In the genomic region with DNA sequence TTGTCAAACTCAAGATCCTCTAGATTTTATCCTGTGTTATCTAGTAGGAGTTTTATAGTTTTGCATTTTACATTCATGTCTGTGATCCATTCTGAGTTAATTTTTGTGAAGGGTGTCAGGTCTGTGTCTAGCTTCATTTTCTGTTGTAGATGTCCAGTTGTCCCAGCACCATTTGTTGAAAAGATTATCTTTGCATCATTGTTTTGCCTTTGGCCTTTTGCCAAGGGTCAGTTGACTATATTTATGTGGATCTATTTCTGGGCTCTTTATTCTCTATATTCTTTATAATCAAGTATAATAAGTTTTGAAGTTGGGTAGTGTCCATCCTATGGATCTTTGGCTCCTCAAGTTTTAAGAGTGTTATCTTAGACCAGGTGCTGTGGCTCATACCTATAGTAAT, we compare ENCODE assay signal across 19 cellular contexts. TPM values are rescaled to one million over a fixed set of nuclear protein-coding genes. Genes with fewer than 3 reads are reported as not detected.
DNase-seq lines count a peak whose midpoint lies in the region; ATAC-seq, FAIRE-seq and TF ChIP-seq lines count a peak whose summit lies in the region.
"Had no signal": no experiment of that assay in that cellular context is flagged by ENCODE, and none has a peak within 500 bp of the region (broad histone marks: within the 10 kb centered on the region; RNA-seq: fewer than 3 reads in every experiment).

No MANE protein-coding gene starts in this region.

- ATAC-seq in activated T-cell treated with anti-CD3 and anti-CD28 coated beads, Interleukin-2, amount 50 U/mL, for 72 hours (replicated peaks in 1 of 2): no peak
- ATAC-seq in activated T-cell treated with anti-CD3 and anti-CD28 coated beads, Interleukin-2, amount 50 U/mL, for 4 hours: no peak
- no peak for ATAC-seq in CD8-positive, alpha-beta T cell
- ATAC-seq in central memory CD8-positive, alpha-beta T cell (replicated peaks; ENCODE audit: extremely low read depth, poor library complexity, severe bottlenecking): no peak
- ATAC-seq in stimulated activated effector memory CD8-positive, alpha-beta T cell treated with anti-CD3 and anti-CD28 coated beads, Interleukin-12 subunit alpha, Interleukin-12 subunit beta, amount 100 ng/mL, for 72 hours: no peak
- no peak for ATAC-seq in pancreas
- ATAC-seq: HCT116 had no signal

- H3K9me3 ChIP-seq in CD8-positive, alpha-beta T cell (ENCODE audit: low read length): no peaks in the 10 kb centered on the region
- H3K9me3 ChIP-seq in pancreas: no peaks in the 10 kb centered on the region
- H3K9me3 ChIP-seq in transverse colon: no peaks in the 10 kb centered on the region
- H3K9me3 ChIP-seq: BE2C had no signal

- intact Hi-C loops in CD8-positive, alpha-beta T cell (cut with DNase I, micrococcal nuclease): no loop called here
- intact Hi-C loops in pancreas (cut with DNase I) (no loop called here), transverse colon (cut with DNase I; ENCODE audit: low total_unique reads) (no loop called here)

- in situ Hi-C loops in transverse colon (cut with MboI; ENCODE audit: low pct_ligation_motif_present in 1 of 4, low pct_unique_long_range_greater_than_20kb in 1 of 4, low sequenced_read_pairs in 3 of 4): no loop called here

- peaks cover 15 to 17% of the 10 kb centered on the region in 2 donors for H3K36me3 Mint-ChIP-seq in activated T-cell treated with anti-CD3 and anti-CD28 coated beads, Interleukin-2, amount 50 U/mL, for 72 hours (ENCODE audit: insufficient read depth in 2 of 2)
- peaks cover 8% of the 10 kb centered on the region for H3K36me3 Mint-ChIP-seq in activated T-cell treated with anti-CD3 and anti-CD28 coated beads, Interleukin-2, amount 50 U/mL, for 4 hours (ENCODE audit: insufficient read depth)
- H3K36me3 Mint-ChIP-seq in CD8-positive, alpha-beta T cell: peaks cover 41% of the 10 kb centered on the region
- H3K36me3 Mint-ChIP-seq in central memory CD8-positive, alpha-beta T cell (ENCODE audit: insufficient read depth): peaks cover 13% of the 10 kb centered on the region
- peaks cover 29% of the 10 kb centered on the region for H3K36me3 Mint-ChIP-seq in stimulated activated effector memory CD8-positive, alpha-beta T cell treated with anti-CD3 and anti-CD28 coated beads, Interleukin-12 subunit alpha, Interleukin-12 subunit beta, amount 100 ng/mL, for 72 hours

- H3K27me3 Mint-ChIP-seq in activated T-cell treated with anti-CD3 and anti-CD28 coated beads, Interleukin-2, amount 50 U/mL, for 72 hours (ENCODE audit: low read depth): no peaks in the 10 kb centered on the region
- no peaks in the 10 kb centered on the region for H3K27me3 Mint-ChIP-seq in activated T-cell treated with anti-CD3 and anti-CD28 coated beads, Interleukin-2, amount 50 U/mL, for 4 hours (ENCODE audit: low read depth)
- no peaks in the 10 kb centered on the region for H3K27me3 Mint-ChIP-seq in CD8-positive, alpha-beta T cell (ENCODE audit: low read depth)
- H3K27me3 Mint-ChIP-seq in central memory CD8-positive, alpha-beta T cell: no peaks in the 10 kb centered on the region
- H3K27me3 Mint-ChIP-seq: CD4-positive, alpha-beta T cell had no signal

- no peaks in the 10 kb centered on the region for H3K36me3 ChIP-seq in CD8-positive, alpha-beta T cell (ENCODE audit: insufficient read depth, low read length)
- no peaks in the 10 kb centered on the region for H3K36me3 ChIP-seq in pancreas
- no peaks in the 10 kb centered on the region for H3K36me3 ChIP-seq in transverse colon
- H3K36me3 ChIP-seq: BE2C had no signal

- H3K27ac Mint-ChIP-seq in activated T-cell treated with anti-CD3 and anti-CD28 coated beads, Interleukin-2, amount 50 U/mL, for 72 hours: peak overlapping the region; percentile 65
- H3K27ac Mint-ChIP-seq in CD8-positive, alpha-beta T cell: peak overlapping the region; percentile 66
- peak overlapping the region; percentile 49 for H3K27ac Mint-ChIP-seq in central memory CD8-positive, alpha-beta T cell (ENCODE audit: low read depth)
- peak overlapping the region; percentile 60 for H3K27ac Mint-ChIP-seq in stimulated activated effector memory CD8-positive, alpha-beta T cell treated with anti-CD3 and anti-CD28 coated beads, Interleukin-12 subunit alpha, Interleukin-12 subunit beta, amount 100 ng/mL, for 72 hours
- H3K27ac Mint-ChIP-seq: HFFc6 had no signal

- peaks cover 73% of the 10 kb centered on the region for H3K4me1 ChIP-seq in CD8-positive, alpha-beta T cell (ENCODE audit: insufficient read depth, low read length)
- peaks cover 0 to 18% (median 16%) of the 10 kb centered on the region in 3 donors for H3K4me1 ChIP-seq in pancreas
- H3K4me1 ChIP-seq in transverse colon: peaks cover 0 to 15% (median 11%) of the 10 kb centered on the region in 4 donors

- H3K9me3 Mint-ChIP-seq in activated T-cell treated with anti-CD3 and anti-CD28 coated beads, Interleukin-2, amount 50 U/mL, for 72 hours: peaks cover 6 to 7% of the 10 kb centered on the region in 2 donors
- H3K9me3 Mint-ChIP-seq in activated T-cell treated with anti-CD3 and anti-CD28 coated beads, Interleukin-2, amount 50 U/mL, for 4 hours: peaks cover 7% of the 10 kb centered on the region
- peaks cover 4% of the 10 kb centered on the region for H3K9me3 Mint-ChIP-seq in CD8-positive, alpha-beta T cell
- H3K9me3 Mint-ChIP-seq in central memory CD8-positive, alpha-beta T cell: no peaks in the 10 kb centered on the region
- peaks cover 7% of the 10 kb centered on the region for H3K9me3 Mint-ChIP-seq in stimulated activated effector memory CD8-positive, alpha-beta T cell treated with anti-CD3 and anti-CD28 coated beads, Interleukin-12 subunit alpha, Interleukin-12 subunit beta, amount 100 ng/mL, for 72 hours
- H3K9me3 Mint-ChIP-seq: CD4-positive, alpha-beta T cell had no signal

- no peak overlapping the region for H3K4me3 Mint-ChIP-seq in activated T-cell treated with anti-CD3 and anti-CD28 coated beads, Interleukin-2, amount 50 U/mL, for 72 hours
- no peak overlapping the region for H3K4me3 Mint-ChIP-seq in activated T-cell treated with anti-CD3 and anti-CD28 coated beads, Interleukin-2, amount 50 U/mL, for 4 hours
- no peak overlapping the region for H3K4me3 Mint-ChIP-seq in CD8-positive, alpha-beta T cell
- no peak overlapping the region for H3K4me3 Mint-ChIP-seq in central memory CD8-positive, alpha-beta T cell
- H3K4me3 Mint-ChIP-seq in stimulated activated effector memory CD8-positive, alpha-beta T cell treated with anti-CD3 and anti-CD28 coated beads, Interleukin-12 subunit alpha, Interleukin-12 subunit beta, amount 100 ng/mL, for 72 hours: no peak overlapping the region
- H3K4me3 Mint-ChIP-seq: CD4-positive, alpha-beta T cell; HFFc6 had no signal

- no peak for TF ChIP-seq EP300 in transverse colon (IDR thresholded peaks at IDR 0.05; ENCODE audit: low read depth)

- no peak for TF ChIP-seq CTCF in CD8-positive, alpha-beta T cell (IDR thresholded peaks at IDR 0.05)
- TF ChIP-seq CTCF in pancreas (IDR thresholded peaks at IDR 0.05) (no peak), transverse colon (IDR thresholded peaks at IDR 0.05) (no peak)

- no peak overlapping the region for H3K27ac ChIP-seq in CD8-positive, alpha-beta T cell (ENCODE audit: low read depth, low read length)
- H3K27ac ChIP-seq in pancreas: no peak overlapping the region
- no peak overlapping the region for H3K27ac ChIP-seq in transverse colon
- H3K27ac ChIP-seq: HL-60 had no signal

- no peak for DNase-seq in activated T-cell treated with anti-CD3 and anti-CD28 coated beads, Interleukin-2, amount 50 U/mL, for 72 hours
- no peak for DNase-seq in activated T-cell treated with anti-CD3 and anti-CD28 coated beads, Interleukin-2, amount 50 U/mL, for 4 hours
- no peak for DNase-seq in CD8-positive, alpha-beta T cell
- DNase-seq in central memory CD8-positive, alpha-beta T cell (ENCODE audit: low spot score in 2 of 2): no peak
- no peak for DNase-seq in stimulated activated effector memory CD8-positive, alpha-beta T cell treated with anti-CD3 and anti-CD28 coated beads, Interleukin-12 subunit alpha, Interleukin-12 subunit beta, amount 100 ng/mL, for 72 hours (ENCODE audit: low spot score in 2 of 2)
- DNase-seq in pancreas (no peak), transverse colon (no peak)
- no peak for DNase-seq in activated CD4-positive, CD25-positive, alpha-beta regulatory T cell (lab: John Stamatoyannopoulos, UW)
- DNase-seq: BE2C; C1 segment of cervical spinal cord; Calu3; CD4-positive, alpha-beta T cell; DMS79 treated with DMSO at 0.1 percent for 48 hours; GF-D8; GOT3; H7; HFFc6 had no signal

- CTCF ChIA-PET in CD8-positive, alpha-beta T cell (lab: Charles Lee): interaction anchor here (1.2 kb wide), 1 partner anchor 25 kb away, joined by 6 read pairs; no protein-coding TSS in a partner anchor

- H3K4me1 Mint-ChIP-seq in activated T-cell treated with anti-CD3 and anti-CD28 coated beads, Interleukin-2, amount 50 U/mL, for 72 hours (ENCODE audit: low read depth): peaks cover 62% of the 10 kb centered on the region
- peaks cover 90% of the 10 kb centered on the region for H3K4me1 Mint-ChIP-seq in activated T-cell treated with anti-CD3 and anti-CD28 coated beads, Interleukin-2, amount 50 U/mL, for 4 hours (ENCODE audit: low read depth)
- peaks cover 88% of the 10 kb centered on the region for H3K4me1 Mint-ChIP-seq in CD8-positive, alpha-beta T cell (ENCODE audit: low read depth)
- peaks cover 77% of the 10 kb centered on the region for H3K4me1 Mint-ChIP-seq in central memory CD8-positive, alpha-beta T cell
- peaks cover 66% of the 10 kb centered on the region for H3K4me1 Mint-ChIP-seq in stimulated activated effector memory CD8-positive, alpha-beta T cell treated with anti-CD3 and anti-CD28 coated beads, Interleukin-12 subunit alpha, Interleukin-12 subunit beta, amount 100 ng/mL, for 72 hours

- H3K4me3 ChIP-seq in CD8-positive, alpha-beta T cell (ENCODE audit: low read depth, low read length): no peak overlapping the region
- H3K4me3 ChIP-seq in pancreas (no peak overlapping the region), transverse colon (no peak overlapping the region)

- no peaks in the 10 kb centered on the region for H3K27me3 ChIP-seq in CD8-positive, alpha-beta T cell (ENCODE audit: insufficient read depth, low read length)
- H3K27me3 ChIP-seq in pancreas (no peaks in the 10 kb centered on the region), transverse colon (no peaks in the 10 kb centered on the region)
- H3K27me3 ChIP-seq: BE2C had no signal

- no peak for TF ChIP-seq POLR2A in transverse colon (IDR thresholded peaks at IDR 0.05)

- POLR2A ChIA-PET in CD8-positive, alpha-beta T cell (lab: Charles Lee): interaction anchor here (1.6 kb wide), 1 partner anchor 21 kb away, joined by 6 read pairs; no protein-coding TSS in a partner anchor

- FAIRE-seq in pancreas (lab: Jason Lieb, UNC): no peak

RNA-seq across cellular contexts. Expression of a gene that starts 21.9 kb away (rescaled TPM):
- total RNA-seq in activated T-cell treated with anti-CD3 and anti-CD28 coated beads, Interleukin-2, amount 50 U/mL, for 72 hours: 10 to 100 TPM; 28.8 to 38.6 TPM
- total RNA-seq in activated T-cell treated with anti-CD3 and anti-CD28 coated beads, Interleukin-2, amount 50 U/mL, for 4 hours: 10 to 100 TPM; 16.3 to 20.6 (median 17.0) TPM
- total RNA-seq in CD8-positive, alpha-beta T cell: 10 to 100 TPM; 20.5 to 24.0 TPM
- 10 to 100 TPM; 14.5 to 26.1 (median 21.3) TPM for total RNA-seq in pancreas
- 10 to 100 TPM; 23.8 to 26.6 TPM for polyA plus RNA-seq in pancreas
- 10 to 100 TPM; 10.5 to 30.5 (median 17.0) TPM for total RNA-seq in transverse colon
